In the genomic region with DNA sequence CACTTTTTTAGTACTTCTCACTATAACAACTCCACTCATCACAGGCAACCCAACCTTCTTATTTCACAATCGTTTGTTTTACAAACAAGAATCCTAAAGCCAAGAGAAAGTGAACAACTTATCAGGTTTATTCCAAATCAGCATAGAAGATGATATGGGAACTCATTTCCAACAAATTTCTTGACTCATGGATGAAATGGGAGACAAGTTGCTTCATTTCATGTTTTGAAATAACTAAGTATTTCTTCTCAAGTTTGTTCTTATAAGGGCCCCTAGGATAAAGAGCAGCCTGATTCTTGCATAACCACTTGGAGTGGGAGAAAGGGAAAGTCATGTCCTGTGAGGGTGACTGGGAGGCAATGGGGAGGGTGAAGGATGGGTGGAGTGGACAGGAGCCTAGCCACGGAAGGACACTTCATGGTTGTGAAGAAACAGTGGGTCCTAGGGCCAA, we compare ENCODE assay signal across 13 cellular contexts.
DNase-seq lines count a peak whose midpoint lies in the region; ATAC-seq, FAIRE-seq and TF ChIP-seq lines count a peak whose summit lies in the region.
"Had no signal": no experiment of that assay in that cellular context is flagged by ENCODE, and none has a peak within 500 bp of the region (broad histone marks: within the 10 kb centered on the region; RNA-seq: fewer than 3 reads in every experiment).

No MANE protein-coding gene starts in this region.

- no TSS peak for BruUV-seq in K562 (replicated peaks; lab: Mats Ljungman, UMichigan)

- TF ChIP-seq RAD21 in K562 (CRISPR knock-in tag; conservative IDR thresholded peaks at IDR 0.05 in 1 of 2, IDR thresholded peaks at IDR 0.05 in 1 of 2) = no peak

- H3K4me1 ChIP-seq in K562 (replicated peaks in 1 of 2; ENCODE audit: control insufficient read depth in 2 of 2, insufficient read depth in 2 of 2, low read length in 2 of 2) (no peaks in the 10 kb centered on the region; a peak in 1 of 5 replicates), right atrium auricular region (peaks cover 0 to 14% of the 10 kb centered on the region in 2 donors), suprapubic skin (peaks cover 43% of the 10 kb centered on the region)

- WGBS in K562 (ENCODE audit: insufficient coverage, low coverage, missing lambda C conversion rate) = 0% methylated on average over 2 of the region's 2 CpGs
- 50% methylated on average over 2 of the region's 2 CpGs for WGBS in suprapubic skin

- POLR2A ChIA-PET in K562 (lab: Yijun Ruan, JAX) = no interaction called here

- no peak overlapping the region for H2AFZ ChIP-seq in K562 (ENCODE audit: low read depth, low read length)

- H3K9me3 ChIP-seq in K562 (replicated peaks; ENCODE audit: control insufficient read depth, insufficient read depth, low read depth, low read length) (no peaks in the 10 kb centered on the region), right atrium auricular region (peaks cover 0 to 9% of the 10 kb centered on the region in 2 donors), suprapubic skin (peaks cover 5% of the 10 kb centered on the region)

- no peak overlapping the region for H3K4me2 ChIP-seq in K562 (ENCODE audit: insufficient read depth, low read length)
- H3K4me2 ChIP-seq: smooth muscle cell had no signal

- intact Hi-C loops in K562 (cut with micrococcal nuclease) = no loop called here

- ATAC-seq in K562 (no peak), GM18858 (IDR thresholded peaks at IDR 0.05; ENCODE audit: unreplicated experiment) (no peak)

- TF ChIP-seq CTCF in K562 (IDR thresholded peaks at IDR 0.05 in 2 of 3, conservative IDR thresholded peaks at IDR 0.05 in 1 of 3; ENCODE audit: insufficient read depth in 2 of 3, low read depth in 1 of 3, low read length in 3 of 3) (no peak), right atrium auricular region (IDR thresholded peaks at IDR 0.05) (no peak), suprapubic skin (IDR thresholded peaks at IDR 0.05) (no peak)

- TF ChIP-seq POLR2A in K562 (conservative IDR thresholded peaks at IDR 0.05) (no peak), suprapubic skin (IDR thresholded peaks at IDR 0.05) (no peak)

- TF ChIP-seq EP300 in K562 (IDR thresholded peaks at IDR 0.05; ENCODE audit: low read length) (no peak), suprapubic skin (IDR thresholded peaks at IDR 0.05) (no peak)

- no peaks in the 10 kb centered on the region for H4K20me1 ChIP-seq in K562 (replicated peaks; ENCODE audit: control insufficient read depth, insufficient read depth, low read length)

- peak; percentile 44 for DNase-seq in ELR (ENCODE audit: low read depth)
- DNase-seq in K562 (ENCODE audit: extremely low read depth in 1 of 4, low spot score in 3 of 4) = no peak
- peak; percentile 84 for DNase-seq in right atrium auricular region (ENCODE audit: low spot score)
- peak; percentile 81 to 85 for DNase-seq in suprapubic skin (ENCODE audit: low spot score in 2 of 2)
- DNase-seq in activated CD4-positive, alpha-beta T cell treated with anti-CD3 and anti-CD28 coated beads, Interleukin-2, amount 50 U/mL, for 1 hour = no peak
- no peak for DNase-seq in inferior parietal cortex (ENCODE audit: extremely low spot score)
- DNase-seq in activated CD4-positive, alpha-beta T cell treated with anti-CD3 and anti-CD28 coated beads for 4 hours = no peak
- DNase-seq: activated T-cell treated with anti-CD3 and anti-CD28 coated beads, Interleukin-2, amount 50 U/mL, for 24 hours; NCI-H1048; NCI-H526 had no signal

- in situ Hi-C loops in K562 (cut with MboI) = no loop called here

- H3K79me2 ChIP-seq in K562 (ENCODE audit: control insufficient read depth, insufficient read depth, low read length) = no peaks in the 10 kb centered on the region

- H3K4me3 ChIP-seq in K562 = no peak overlapping the region
- H3K4me3 ChIP-seq in right atrium auricular region = no peak overlapping the region
- no peak overlapping the region for H3K4me3 ChIP-seq in suprapubic skin
- H3K4me3 ChIP-seq: smooth muscle cell had no signal

- H3K36me3 ChIP-seq in K562 (ENCODE audit: control insufficient read depth, insufficient read depth, low read length) (no peaks in the 10 kb centered on the region), right atrium auricular region (no peaks in the 10 kb centered on the region), suprapubic skin (no peaks in the 10 kb centered on the region)

- no peaks in the 10 kb centered on the region for H3K27me3 ChIP-seq in K562 (ENCODE audit: control insufficient read depth in 2 of 2, insufficient read depth in 2 of 2, low read length in 2 of 2)
- H3K27me3 ChIP-seq in right atrium auricular region = no peaks in the 10 kb centered on the region
- no peaks in the 10 kb centered on the region for H3K27me3 ChIP-seq in suprapubic skin

- FAIRE-seq in K562 (lab: Jason Lieb, UNC) = no peak

- no peaks in the 10 kb centered on the region for H3K9me1 ChIP-seq in K562 (ENCODE audit: control insufficient read depth, insufficient read depth, low read length)

- H3K27ac ChIP-seq in K562 (ENCODE audit: extremely low read depth, low read depth, low read length) = no peak overlapping the region
- peak overlapping the region in 1 of 2 donors; percentile 33 for H3K27ac ChIP-seq in right atrium auricular region
- H3K27ac ChIP-seq in suprapubic skin = peak overlapping the region; percentile 53
- H3K27ac ChIP-seq: VCaP had no signal

- CTCF ChIA-PET in K562 (lab: Yijun Ruan, JAX; ENCODE audit: low intra/inter-chr PET ratio) = no interaction called here

- H3K9ac ChIP-seq in K562 (ENCODE audit: insufficient read depth in 1 of 2, low read depth in 2 of 2, low read length in 2 of 2) = no peak overlapping the region

TF ChIP-seq in K562, 482 proteins besides CTCF, POLR2A, EP300 and RAD21:
- no peak for TF ChIP-seq RBM22 (IDR thresholded peaks at IDR 0.05; ENCODE audit: low read depth, low read length, poor library complexity, severe bottlenecking)
- peak; percentile 57 for TF ChIP-seq CEBPB (tag; IDR thresholded peaks at IDR 0.05)
- no peak for TF ChIP-seq CEBPG (CRISPR knock-in tag; IDR thresholded peaks at IDR 0.05)
- TF ChIP-seq CEBPG (tag; conservative IDR thresholded peaks at IDR 0.05 in 1 of 2, IDR thresholded peaks at IDR 0.05 in 1 of 2) = peak; percentile 61 to 76; a peak in 3 of 4 replicates
- 0 out of 2 replicates have a peak, but pooled peaks have one; percentile 10 for TF ChIP-seq ZNF311 (CRISPR knock-in tag; IDR thresholded peaks at IDR 0.05)

Comparison
In these comparisons a context has a peak if more than half of its experiments do, and no peak if none do; other contexts are left out.
1. DNase-seq: peak in ELR (single experiment), right atrium auricular region (single experiment) and suprapubic skin (2 of 2); none in K562 (0 of 4), activated CD4-positive, alpha-beta T cell treated with anti-CD3 and anti-CD28 coated beads, Interleukin-2, amount 50 U/mL, for 1 hour (single experiment), inferior parietal cortex (single experiment) and activated CD4-positive, alpha-beta T cell treated with anti-CD3 and anti-CD28 coated beads for 4 hours (0 of 2).